In genomic region chr3:186693843-186694242, GRCh38 we compare ENCODE assay signal across 1 cellular context.
TF ChIP-seq lines count a peak whose summit lies in the region.

No MANE protein-coding gene starts in this region.

TF ChIP-seq in K562, 482 proteins besides CTCF, POLR2A, EP300 and RAD21:
- TF ChIP-seq PCBP2 (IDR thresholded peaks at IDR 0.05; ENCODE audit: low read depth, low read length, poor library complexity, severe bottlenecking) (no peak), ADNP (tag; IDR thresholded peaks at IDR 0.05) (no peak), CEBPB (tag; IDR thresholded peaks at IDR 0.05) (0 out of 2 replicates have a peak, but pooled peaks have one; percentile 1)
